In genomic region chr9:119601632-119602031, GRCh38 we compare ENCODE assay signal across 8 cellular contexts.
"Had no signal": no experiment of that assay in that cellular context is flagged by ENCODE, and none has a peak within 500 bp of the region (broad histone marks: within the 10 kb centered on the region; RNA-seq: fewer than 3 reads in every experiment).

No MANE protein-coding gene starts in this region.

- H3K27ac Mint-ChIP-seq: HFFc6 had no signal

- H3K27ac ChIP-seq: GM23248 had no signal

- H3K9me3 ChIP-seq: HAP-1 had no signal

- DNase-seq: GM23248, GOT3, H7, HFFc6, IMR-90 had no signal

- H3K4me1 ChIP-seq: HAP-1 had no signal

- H2AFZ ChIP-seq: GM23248 had no signal

- H3K36me3 ChIP-seq: HAP-1 had no signal

- H3K9ac ChIP-seq: GM23248 had no signal

- H3K4me3 ChIP-seq: GM23248, HAP-1, K562 had no signal

- ATAC-seq: HCT116, K562 had no signal

- H3K4me3 Mint-ChIP-seq: HFFc6 had no signal
